ENCODE assay signal across 11 cellular contexts in the genomic region with DNA sequence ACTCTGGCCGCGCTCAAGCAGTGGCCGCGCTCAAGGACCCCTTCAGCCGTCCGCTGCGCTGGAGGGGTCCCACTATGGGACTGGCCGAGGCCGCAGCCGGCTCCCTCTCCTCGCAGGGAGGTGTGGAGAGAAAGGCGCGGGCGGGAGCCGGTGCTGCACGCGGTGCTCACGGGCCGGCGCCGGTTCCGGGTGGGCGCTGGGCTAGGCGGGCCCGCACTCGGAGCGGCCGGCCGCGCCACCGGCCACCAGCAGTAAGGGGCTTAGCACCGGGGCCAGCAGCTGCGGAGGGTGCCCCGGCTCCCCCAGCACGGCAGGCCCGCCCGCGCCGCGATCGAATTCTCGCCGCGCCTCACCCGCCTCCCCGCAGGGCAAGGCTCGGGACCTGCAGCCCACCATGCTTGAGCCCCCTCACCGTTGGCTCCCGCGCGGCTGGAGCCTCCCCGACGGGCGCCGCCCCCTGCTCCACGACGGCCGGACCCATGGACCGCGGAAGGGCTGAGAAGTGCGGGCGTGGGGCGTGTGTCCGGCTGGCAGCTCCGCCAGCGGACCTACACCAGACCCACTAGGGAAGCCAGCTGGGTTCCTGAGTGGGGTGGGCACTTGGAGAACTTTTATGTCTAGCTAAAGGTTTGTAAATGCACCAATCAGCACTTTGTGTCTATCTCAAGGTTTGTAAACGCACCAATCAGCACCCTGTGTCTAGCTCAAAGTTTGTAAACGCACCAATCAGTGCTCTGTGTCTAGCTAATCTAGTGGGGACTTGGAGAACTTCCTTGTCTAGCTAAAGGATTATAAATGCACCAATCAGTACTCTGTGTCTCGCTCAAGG. TPM values are rescaled to one million over a fixed set of nuclear protein-coding genes. Genes with fewer than 3 reads are reported as not detected.
DNase-seq lines count a peak whose midpoint lies in the region; ATAC-seq and TF ChIP-seq lines count a peak whose summit lies in the region.
"Had no signal": no experiment of that assay in that cellular context is flagged by ENCODE, and none has a peak within 500 bp of the region (broad histone marks: within the 10 kb centered on the region; RNA-seq: fewer than 3 reads in every experiment).

No MANE protein-coding gene starts in this region.

- CTCF ChIA-PET in CD8-positive, alpha-beta T cell (lab: Charles Lee), result no interaction called here

- POLR2A ChIA-PET in CD8-positive, alpha-beta T cell (lab: Charles Lee), result interaction anchor here (0.6 to 1.9 kb wide), 3 partner anchors 10 to 50 kb away, joined by 4 to 11 read pairs (median 5); partner anchors contain the start of genes KLHL28 and TOGARAM1

- H3K9me3 ChIP-seq in CD8-positive, alpha-beta T cell (ENCODE audit: low read length), result no peaks in the 10 kb centered on the region
- H3K9me3 ChIP-seq in neural progenitor cell (ENCODE audit: low read depth), result no peaks in the 10 kb centered on the region
- H3K9me3 ChIP-seq: MG63 had no signal

- H3K27me3 ChIP-seq in CD8-positive, alpha-beta T cell (ENCODE audit: insufficient read depth, low read length), result peaks cover 11% of the 10 kb centered on the region
- H3K27me3 ChIP-seq in neural progenitor cell, result no peaks in the 10 kb centered on the region
- H3K27me3 ChIP-seq: MG63 had no signal

- no peak overlapping the region for H2AFZ ChIP-seq in neural progenitor cell (replicated peaks)

- peaks cover 10% of the 10 kb centered on the region for H3K4me1 Mint-ChIP-seq in CD8-positive, alpha-beta T cell (ENCODE audit: low read depth)
- H3K4me1 Mint-ChIP-seq in neural progenitor cell, result no peaks in the 10 kb centered on the region

- H3K4me3 Mint-ChIP-seq in CD8-positive, alpha-beta T cell, result peak overlapping the region; percentile 58
- no peak overlapping the region for H3K4me3 Mint-ChIP-seq in neural progenitor cell

- no peaks in the 10 kb centered on the region for H3K36me3 ChIP-seq in CD8-positive, alpha-beta T cell (ENCODE audit: insufficient read depth, low read length)
- no peaks in the 10 kb centered on the region for H3K36me3 ChIP-seq in neural progenitor cell
- H3K36me3 ChIP-seq: MG63 had no signal

- H3F3A ChIP-seq in neural progenitor cell (ENCODE audit: low read depth), result peaks cover 22% of the 10 kb centered on the region

- no peaks in the 10 kb centered on the region for H4K20me1 ChIP-seq in neural progenitor cell (ENCODE audit: low read depth)

- in situ Hi-C loops in GM13977 (cut with MboI; ENCODE audit: low pct_unique_long_range_greater_than_20kb, low sequenced_read_pairs, unreplicated experiment), result no loop called here

- no peak overlapping the region for H3K4me2 ChIP-seq in neural progenitor cell

- peak overlapping the region; percentile 27 for H3K4me3 ChIP-seq in CD8-positive, alpha-beta T cell (ENCODE audit: low read depth, low read length)
- H3K4me3 ChIP-seq in fibroblast of the aortic adventitia (ENCODE audit: low read depth, low read length) (peak overlapping the region; percentile 45), neural progenitor cell (no peak overlapping the region)
- H3K4me3 ChIP-seq: GM12878, MG63 had no signal

- H3K27me3 Mint-ChIP-seq in CD8-positive, alpha-beta T cell (ENCODE audit: low read depth), result peaks cover 34% of the 10 kb centered on the region
- H3K27me3 Mint-ChIP-seq in neural progenitor cell (ENCODE audit: insufficient read depth, low read depth), result peaks cover 4% of the 10 kb centered on the region

- no peaks in the 10 kb centered on the region for H3K36me3 Mint-ChIP-seq in CD8-positive, alpha-beta T cell
- no peaks in the 10 kb centered on the region for H3K36me3 Mint-ChIP-seq in neural progenitor cell

- H3K4me1 ChIP-seq in CD8-positive, alpha-beta T cell (ENCODE audit: insufficient read depth, low read length), result no peaks in the 10 kb centered on the region
- H3K4me1 ChIP-seq in neural progenitor cell, result peaks cover 5% of the 10 kb centered on the region

- no peak overlapping the region for H3K27ac Mint-ChIP-seq in CD8-positive, alpha-beta T cell
- no peak overlapping the region for H3K27ac Mint-ChIP-seq in neural progenitor cell

- TF ChIP-seq CTCF in CD8-positive, alpha-beta T cell (IDR thresholded peaks at IDR 0.05), result no peak
- TF ChIP-seq CTCF in fibroblast of the aortic adventitia (IDR thresholded peaks at IDR 0.05; ENCODE audit: insufficient read depth, low read length) (no peak), GM13977 (IDR thresholded peaks at IDR 0.05; ENCODE audit: extremely low read depth, insufficient read depth, missing control alignments) (no peak), neural progenitor cell (IDR thresholded peaks at IDR 0.05) (no peak)

- H3K27ac ChIP-seq in CD8-positive, alpha-beta T cell (ENCODE audit: low read depth, low read length), result no peak overlapping the region
- no peak overlapping the region for H3K27ac ChIP-seq in neural progenitor cell

- no peak overlapping the region for H3K9ac ChIP-seq in neural progenitor cell

- ATAC-seq in CD8-positive, alpha-beta T cell, result no peak
- ATAC-seq: GM12878 had no signal

- H3K9me3 Mint-ChIP-seq in CD8-positive, alpha-beta T cell, result no peaks in the 10 kb centered on the region
- H3K9me3 Mint-ChIP-seq in neural progenitor cell, result peaks cover 2% of the 10 kb centered on the region

- DNase-seq in CD8-positive, alpha-beta T cell, result no peak
- DNase-seq in T1000 (lab: John Stamatoyannopoulos, UW) (peak; percentile 79), fibroblast of the aortic adventitia (ENCODE audit: low read depth) (no peak), renal cortical epithelial cell (ENCODE audit: low read depth) (peak; percentile 4), GM13977 (ENCODE audit: low spot score) (no peak), neural progenitor cell (ENCODE audit: low spot score) (no peak), anterior cingulate cortex (lab: John Stamatoyannopoulos, UW) (no peak)
- DNase-seq in activated CD4-positive, alpha-beta T cell treated with anti-CD3 and anti-CD28 coated beads, Interleukin-2, amount 50 U/mL, for 4 hours, result no peak
- DNase-seq: central memory CD4-positive, alpha-beta T cell; MG63 had no signal

- intact Hi-C loops in CD8-positive, alpha-beta T cell (cut with DNase I, micrococcal nuclease), result loop anchor here in 1 of 2 experiments (5.0 kb wide), 1 partner anchor 340 kb away; the partner anchor contains the start of gene MIS18BP1

- H3K79me2 ChIP-seq in neural progenitor cell (ENCODE audit: low read depth), result no peaks in the 10 kb centered on the region

RNA-seq across cellular contexts. Expression of gene KLHL28, which starts 49.5 kb away (rescaled TPM):
- 10 to 100 TPM; 49.0 to 49.1 TPM for total RNA-seq in CD8-positive, alpha-beta T cell
- total RNA-seq in fibroblast of the aortic adventitia (ENCODE audit: low replicate concordance), result 14.2 and 21.5 TPM in 2 replicates
- 8.3 and 18.9 TPM in 2 replicates for total RNA-seq in renal cortical epithelial cell
- 14.8 and 21.8 TPM in 2 replicates for total RNA-seq in neural progenitor cell (ENCODE audit: low replicate concordance)

RNA-seq across cellular contexts. Expression of gene TOGARAM1, which starts 49.7 kb away (rescaled TPM):
- total RNA-seq in CD8-positive, alpha-beta T cell, result 10 to 100 TPM; 15.5 to 17.9 TPM
- 20.0 and 34.0 TPM in 2 replicates for total RNA-seq in fibroblast of the aortic adventitia (ENCODE audit: low replicate concordance)
- total RNA-seq in renal cortical epithelial cell, result 14.2 and 40.5 TPM in 2 replicates
- total RNA-seq in neural progenitor cell (ENCODE audit: low replicate concordance), result 16.2 and 23.1 TPM in 2 replicates

Comparison
In these comparisons a context has a peak if more than half of its experiments do, and no peak if none do; other contexts are left out.
1. DNase-seq: peak in T1000 (single experiment) and renal cortical epithelial cell (single experiment); none in CD8-positive, alpha-beta T cell (0 of 7), fibroblast of the aortic adventitia (single experiment), GM13977 (single experiment), neural progenitor cell (single experiment), anterior cingulate cortex (0 of 58) and activated CD4-positive, alpha-beta T cell treated with anti-CD3 and anti-CD28 coated beads, Interleukin-2, amount 50 U/mL, for 4 hours (0 of 2).